8 cellular contexts compared by ENCODE assay signal in the genomic region with DNA sequence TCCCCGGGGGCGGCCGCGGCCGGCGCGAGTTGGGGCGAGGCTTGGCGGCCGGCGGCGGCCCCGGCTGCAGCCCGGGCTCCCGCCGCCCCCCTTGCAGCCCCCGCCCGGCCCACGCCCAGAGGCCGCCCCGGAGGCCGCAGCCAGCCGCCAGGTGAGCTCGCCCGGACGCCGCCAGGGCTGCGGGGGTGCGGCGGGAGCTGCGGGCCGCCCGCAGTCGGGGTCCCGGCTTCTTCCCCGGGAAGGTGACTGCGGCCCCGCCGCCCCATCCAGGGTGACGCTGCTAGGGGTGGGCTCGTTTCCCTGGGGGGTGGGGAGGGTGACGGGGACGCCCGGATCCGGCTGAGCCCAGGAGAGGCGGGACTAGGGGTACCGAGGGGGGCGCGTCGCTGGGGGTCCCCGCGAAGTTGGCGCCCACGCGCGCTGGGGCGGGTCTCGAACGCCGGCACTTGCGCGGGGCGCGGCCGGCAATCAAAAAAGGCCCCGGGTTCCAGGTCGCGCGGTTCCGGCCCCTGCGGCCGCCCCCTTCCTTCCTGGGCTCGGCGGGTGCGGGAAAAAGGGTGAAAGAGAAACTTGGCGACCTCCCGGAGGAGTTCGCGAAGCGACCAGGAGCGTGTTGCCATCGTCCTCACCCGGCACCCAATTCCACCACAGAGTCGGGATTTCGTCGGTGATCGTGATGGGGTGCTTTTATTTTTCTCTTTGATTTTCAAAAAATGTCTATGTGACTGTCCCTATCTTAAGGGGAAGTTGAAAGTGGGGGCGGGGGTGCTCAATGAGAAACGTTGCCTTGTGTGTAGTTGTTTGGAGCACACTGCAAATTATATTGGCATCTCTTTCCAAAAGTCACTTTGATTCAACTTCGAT. TPM values are rescaled to one million over a fixed set of nuclear protein-coding genes. Genes with fewer than 3 reads are reported as not detected.
DNase-seq lines count a peak whose midpoint lies in the region; ATAC-seq and TF ChIP-seq lines count a peak whose summit lies in the region.

No MANE protein-coding gene starts in this region.

- intact Hi-C loops in heart right ventricle (cut with DNase I), result loop anchor here in 6 of 10 donors (5.0 to 10.0 kb wide), 4 partner anchors 43 to 131 kb away; a partner anchor contains a TSS
- intact Hi-C loops in aorta (cut with DNase I), result loop anchor here (5.0 to 10.0 kb wide), 2 partner anchors 48 to 131 kb away; a partner anchor contains a TSS

- H3K27me3 Mint-ChIP-seq in activated naive CD4-positive, alpha-beta T cell treated with anti-CD3 and anti-CD28 coated beads, Interleukin-2, amount 50 U/mL, for 24 hours, result no peaks in the 10 kb centered on the region
- no peaks in the 10 kb centered on the region for H3K27me3 Mint-ChIP-seq in progenitor cell of endocrine pancreas

- no peaks in the 10 kb centered on the region for H3K9me3 Mint-ChIP-seq in activated naive CD4-positive, alpha-beta T cell treated with anti-CD3 and anti-CD28 coated beads, Interleukin-2, amount 50 U/mL, for 24 hours
- no peaks in the 10 kb centered on the region for H3K9me3 Mint-ChIP-seq in progenitor cell of endocrine pancreas (ENCODE audit: low read depth)

- no peaks in the 10 kb centered on the region for H3K9me3 ChIP-seq in Peyer's patch
- no peaks in the 10 kb centered on the region for H3K9me3 ChIP-seq in heart right ventricle
- H3K9me3 ChIP-seq in aorta (ENCODE audit: control insufficient read depth, low read length), result no peaks in the 10 kb centered on the region

- H3K36me3 Mint-ChIP-seq in activated naive CD4-positive, alpha-beta T cell treated with anti-CD3 and anti-CD28 coated beads, Interleukin-2, amount 50 U/mL, for 24 hours, result peaks cover 5% of the 10 kb centered on the region
- H3K36me3 Mint-ChIP-seq in progenitor cell of endocrine pancreas (ENCODE audit: insufficient read depth), result peaks cover 10% of the 10 kb centered on the region

- WGBS in heart right ventricle, 2 donors, result 0% methylated on average over 63 to 90 of the region's 90 CpGs
- WGBS in aorta, 2 donors, result 0 to 1% methylated on average over 51 to 90 of the region's 90 CpGs

- H3K4me1 Mint-ChIP-seq in activated naive CD4-positive, alpha-beta T cell treated with anti-CD3 and anti-CD28 coated beads, Interleukin-2, amount 50 U/mL, for 24 hours, result peaks cover 63% of the 10 kb centered on the region
- H3K4me1 Mint-ChIP-seq in progenitor cell of endocrine pancreas (ENCODE audit: low read depth), result peaks cover 29% of the 10 kb centered on the region

- TF ChIP-seq POLR2A in Peyer's patch (IDR thresholded peaks at IDR 0.05), result no peak

- H3K4me3 ChIP-seq in Peyer's patch (peak overlapping the region; percentile 85 to 97 (median 96)), heart right ventricle (peak overlapping the region; percentile 74 to 98 (median 89)), aorta (ENCODE audit: low read length in 2 of 2) (peak overlapping the region; percentile 90 to 92)

- no peaks in the 10 kb centered on the region for H3K36me3 ChIP-seq in Peyer's patch
- peaks cover 0 to 16% (median 0%) of the 10 kb centered on the region in 9 donors for H3K36me3 ChIP-seq in heart right ventricle
- H3K36me3 ChIP-seq in aorta (ENCODE audit: control insufficient read depth in 1 of 2, insufficient read depth in 2 of 2, low read length in 1 of 2), result no peaks in the 10 kb centered on the region

- peak overlapping the region; percentile 90 for H3K27ac Mint-ChIP-seq in activated naive CD4-positive, alpha-beta T cell treated with anti-CD3 and anti-CD28 coated beads, Interleukin-2, amount 50 U/mL, for 24 hours
- peak overlapping the region; percentile 96 for H3K27ac Mint-ChIP-seq in progenitor cell of endocrine pancreas

- ATAC-seq in HG02938 (IDR thresholded peaks at IDR 0.05; ENCODE audit: unreplicated experiment) (peak; percentile 39), heart right ventricle (peak; percentile 32 to 66 (median 46)), aorta (ENCODE audit: low FRiP score) (peak; percentile 67)

- H3K27ac ChIP-seq in Peyer's patch (peak overlapping the region; percentile 87 to 92 (median 90)), heart right ventricle (peak overlapping the region; percentile 69 to 97 (median 90)), aorta (ENCODE audit: low read depth in 1 of 2, low read length in 2 of 2) (peak overlapping the region in 1 of 2 donors; percentile 16)

- TF ChIP-seq CTCF in Peyer's patch (IDR thresholded peaks at IDR 0.05) (peak in 1 of 6 experiments; percentile 7), heart right ventricle (IDR thresholded peaks at IDR 0.05) (no peak), progenitor cell of endocrine pancreas (IDR thresholded peaks at IDR 0.05; ENCODE audit: unreplicated experiment) (no peak)

- H3K4me3 Mint-ChIP-seq in activated naive CD4-positive, alpha-beta T cell treated with anti-CD3 and anti-CD28 coated beads, Interleukin-2, amount 50 U/mL, for 24 hours, result peak overlapping the region; percentile 90
- peak overlapping the region; percentile 90 for H3K4me3 Mint-ChIP-seq in progenitor cell of endocrine pancreas (ENCODE audit: low read depth)

- H3K4me1 ChIP-seq in Peyer's patch (peaks cover 0 to 8% (median 4%) of the 10 kb centered on the region in 4 donors), heart right ventricle (peaks cover 0 to 26% (median 19%) of the 10 kb centered on the region in 9 donors), aorta (ENCODE audit: control insufficient read depth in 1 of 2, insufficient read depth in 2 of 2, low read length in 2 of 2) (peaks cover 2 to 6% of the 10 kb centered on the region in 2 donors)

- H3K27me3 ChIP-seq in Peyer's patch (no peaks in the 10 kb centered on the region), heart right ventricle (no peaks in the 10 kb centered on the region), aorta (ENCODE audit: control insufficient read depth in 1 of 2, insufficient read depth in 2 of 2, low read length in 1 of 2) (no peaks in the 10 kb centered on the region)

- DNase-seq in SKM-1 (lab: John Stamatoyannopoulos, UW; ENCODE audit: unreplicated experiment), result peak; percentile 32
- DNase-seq in SKM-1 treated with dmso at 0.1 percent for 144 hours (lab: John Stamatoyannopoulos, UW; ENCODE audit: unreplicated experiment), result no peak
- DNase-seq in Peyer's patch, result peak; percentile 70 to 78 (median 72)
- peak; percentile 41 to 50 for DNase-seq in heart right ventricle
- DNase-seq in progenitor cell of endocrine pancreas (ENCODE audit: low spot score, unreplicated experiment), result peak; percentile 37
- peak; percentile 61 to 82 for DNase-seq in aorta

RNA-seq across cellular contexts. Expression of a gene that starts 0.6 kb away (rescaled TPM):
- total RNA-seq in Peyer's patch (10 to 100 TPM; 48.5 to 80.3 (median 75.2) TPM), heart right ventricle (10 to 100 TPM; 13.3 to 31.0 (median 22.4) TPM), progenitor cell of endocrine pancreas (36.7 and 37.4 TPM in 2 replicates), aorta (10 to 100 TPM; 52.3 to 52.5 TPM)
- polyA plus RNA-seq in heart right ventricle (1 to 10 TPM; 1.7 to 5.0 TPM), aorta (1 to 10 TPM; 4.1 to 6.0 TPM)

RNA-seq across cellular contexts. Expression of a gene that starts 0.6 kb away (rescaled TPM):
- total RNA-seq in Peyer's patch (10 to 100 TPM; 19.4 to 64.4 (median 36.5) TPM), heart right ventricle (10 to 100 TPM; 71.3 to 97.8 (median 79.4) TPM), progenitor cell of endocrine pancreas (52.6 and 53.4 TPM in 2 replicates), aorta (10 to 100 TPM; 53.8 TPM)
- polyA plus RNA-seq in heart right ventricle (100 to 1,000 TPM in 1 of 2 donors, 10 to 100 TPM in 1; 75.2 to 204 TPM), aorta (100 to 1,000 TPM in 1 of 2 donors, 10 to 100 TPM in 1; 64.7 to 150 TPM)

RNA-seq across cellular contexts. Expression of a gene that starts 45.1 kb away (rescaled TPM):
- total RNA-seq in Peyer's patch (not detected), heart right ventricle (not detected), progenitor cell of endocrine pancreas (not detected in 2 replicates), aorta (not detected)
- polyA plus RNA-seq in heart right ventricle (not detected), aorta (not detected)

RNA-seq across cellular contexts. Expression of a gene that starts 47.9 kb away (rescaled TPM):
- total RNA-seq in Peyer's patch (not detected), heart right ventricle (not detected), progenitor cell of endocrine pancreas (not detected in 2 replicates), aorta (not detected)
- polyA plus RNA-seq in heart right ventricle (not detected), aorta (not detected)
